In genomic region chr7:77395543-77395942, GRCh38 we compare ENCODE assay signal across 1 cellular context.
TF ChIP-seq lines count a peak whose summit lies in the region.

No MANE protein-coding gene starts in this region.

TF ChIP-seq in HepG2, 621 proteins besides CTCF, POLR2A, EP300 and RAD21:
- TF ChIP-seq FOXM1 (CRISPR knock-in tag; IDR thresholded peaks at IDR 0.05): no peak
